In genomic region chr6:141254336-141254735, GRCh38 we compare ENCODE assay signal across 20 cellular contexts.
"Had no signal": no experiment of that assay in that cellular context is flagged by ENCODE, and none has a peak within 500 bp of the region (broad histone marks: within the 10 kb centered on the region; RNA-seq: fewer than 3 reads in every experiment).

No MANE protein-coding gene starts in this region.

- H3K27ac ChIP-seq: colonic mucosa, hepatocyte, psoas muscle had no signal

- ATAC-seq: left cardiac atrium; psoas muscle; sciatic nerve; stimulated activated naive B cell treated with anti-CD40 and anti-IgM and Interleukin-4, amounts not matched to agents 10 μg/mL and 1 μg/mL and 100 μg/mL, for 72 hours; stimulated activated naive CD8-positive, alpha-beta T cell treated with anti-CD3 and anti-CD28 coated beads, Interleukin-15, amount 100 ng/mL, for 72 hours had no signal

- H3K4me1 ChIP-seq: colonic mucosa had no signal

- H3K79me2 ChIP-seq: hepatocyte had no signal

- H3K4me2 ChIP-seq: hepatocyte had no signal

- H3K4me3 ChIP-seq: colonic mucosa, hepatocyte, psoas muscle, skin epidermis, testis had no signal

- H3K27me3 ChIP-seq: colonic mucosa, hepatocyte, testis had no signal

- H2AFZ ChIP-seq: hepatocyte had no signal

- H3K36me3 ChIP-seq: colonic mucosa had no signal

- H3K9me3 ChIP-seq: colonic mucosa, psoas muscle, testis had no signal

- DNase-seq: colonic mucosa; dermis blood vessel endothelial cell; erythroblast; foreskin melanocyte; head of caudate nucleus; kidney; left cardiac atrium; mesendoderm; naive B cell; psoas muscle; retina; stimulated activated CD4-positive, alpha-beta T cell treated with anti-CD3 and anti-CD28 coated beads, Interleukin-2, amount 100 ng/mL, for 24 hours; stimulated activated CD4-positive, alpha-beta T cell treated with anti-CD3 and anti-CD28 coated beads, Interleukin-4, amount 100 ng/mL, for 4 hours; stimulated activated naive B cell treated with anti-CD40 and anti-IgM and Interleukin-4, amounts not matched to agents 10 μg/mL and 1 μg/mL and 100 μg/mL, for 72 hours; stimulated activated naive CD8-positive, alpha-beta T cell treated with anti-CD3 and anti-CD28 coated beads, Interleukin-15, amount 100 ng/mL, for 72 hours; testis; trophoblast cell had no signal
